ENCODE assay signal across 13 cellular contexts in genomic region chr11:47305734-47306483, GRCh38. TPM values are rescaled to one million over a fixed set of nuclear protein-coding genes. Genes with fewer than 3 reads are reported as not detected.
DNase-seq lines count a peak whose midpoint lies in the region; ATAC-seq and TF ChIP-seq lines count a peak whose summit lies in the region.
"Had no signal": no experiment of that assay in that cellular context is flagged by ENCODE, and none has a peak within 500 bp of the region (broad histone marks: within the 10 kb centered on the region; RNA-seq: fewer than 3 reads in every experiment).

No MANE protein-coding gene starts in this region.

- dilution Hi-C loops in IMR-90 (cut with HindIII; ENCODE audit: low sequenced_read_pairs, unreplicated experiment): no loop called here

- no peak overlapping the region for H3K27ac ChIP-seq in IMR-90 (ENCODE audit: insufficient read depth, low read length)
- peak overlapping the region; percentile 94 for H3K27ac ChIP-seq in right cardiac atrium (ENCODE audit: low read length)
- peak overlapping the region; percentile 4 to 81 (median 53) for H3K27ac ChIP-seq in gastrocnemius medialis
- no peak overlapping the region for H3K27ac ChIP-seq in SJCRH30
- H3K27ac ChIP-seq in smooth muscle cell (ENCODE audit: low read depth): no peak overlapping the region
- H3K27ac ChIP-seq in trophoblast cell (ENCODE audit: low read depth, low read length): no peak overlapping the region
- no peak overlapping the region for H3K27ac ChIP-seq in OCI-LY7 (ENCODE audit: low read depth, low read length, poor library complexity, severe bottlenecking)
- H3K27ac ChIP-seq: SK-N-MC had no signal

- DNase-seq in IMR-90 (no peak), astrocyte of the hippocampus (ENCODE audit: low read depth, low spot score) (peak; percentile 42), right cardiac atrium (peak; percentile 59 to 86 (median 82)), gastrocnemius medialis (peak; percentile 70), SJCRH30 (no peak), smooth muscle cell (lab: John Stamatoyannopoulos, UW; ENCODE audit: unreplicated experiment) (no peak), trophoblast cell (no peak), OCI-LY7 (ENCODE audit: low spot score) (no peak)
- DNase-seq: activated CD4-positive, alpha-beta T cell treated with anti-CD3 and anti-CD28 coated beads for 1 hour; Kasumi-1 had no signal

- H2BK120ac ChIP-seq in IMR-90 (ENCODE audit: low read depth, low read length) (no peak overlapping the region), trophoblast cell (ENCODE audit: insufficient read depth, low read length, poor library complexity) (no peak overlapping the region)

- no peak overlapping the region for H2BK15ac ChIP-seq in IMR-90 (ENCODE audit: low read depth, low read length)

- H3K9ac ChIP-seq in IMR-90 (ENCODE audit: low read depth, low read length) (no peak overlapping the region), smooth muscle cell (ENCODE audit: low read depth) (no peak overlapping the region), trophoblast cell (ENCODE audit: low read length) (no peak overlapping the region)

- H3K27me3 ChIP-seq in IMR-90 (ENCODE audit: control insufficient read depth, insufficient read depth, low read length) (no peaks in the 10 kb centered on the region), right cardiac atrium (ENCODE audit: control insufficient read depth, insufficient read depth) (no peaks in the 10 kb centered on the region), gastrocnemius medialis (no peaks in the 10 kb centered on the region), SJCRH30 (no peaks in the 10 kb centered on the region), smooth muscle cell (ENCODE audit: low read depth) (no peaks in the 10 kb centered on the region), trophoblast cell (ENCODE audit: insufficient read depth, low read length) (no peaks in the 10 kb centered on the region)

- H2AK9ac ChIP-seq in IMR-90 (replicated peaks; ENCODE audit: low read depth, low read length, poor library complexity): no peak overlapping the region

- no peak overlapping the region for H4K5ac ChIP-seq in IMR-90 (ENCODE audit: low read depth, low read length)

- H2AK5ac ChIP-seq in IMR-90 (ENCODE audit: low read depth, low read length): no peak overlapping the region
- no peak overlapping the region for H2AK5ac ChIP-seq in trophoblast cell (ENCODE audit: low read length)

- H4K8ac ChIP-seq in IMR-90 (ENCODE audit: low read depth in 2 of 2, low read length in 2 of 2) (no peak overlapping the region), trophoblast cell (ENCODE audit: low read depth, low read length) (no peak overlapping the region)

- H3K36me3 ChIP-seq in IMR-90 (ENCODE audit: control insufficient read depth, insufficient read depth, low read length) (peaks cover 32% of the 10 kb centered on the region), gastrocnemius medialis (peaks cover 4 to 70% of the 10 kb centered on the region in 2 donors), SJCRH30 (peaks cover 78% of the 10 kb centered on the region), smooth muscle cell (ENCODE audit: low read depth) (peaks cover 32% of the 10 kb centered on the region), trophoblast cell (ENCODE audit: control insufficient read depth in 1 of 2, insufficient read depth in 2 of 2, low read length in 2 of 2) (peaks cover 26 to 32% of the 10 kb centered on the region in 2 experiments), OCI-LY7 (ENCODE audit: insufficient read depth, low read length) (peaks cover 96% of the 10 kb centered on the region)

- in situ Hi-C loops in IMR-90 (cut with MboI; ENCODE audit: low sequenced_read_pairs): no loop called here
- in situ Hi-C loops in gastrocnemius medialis (cut with MboI; ENCODE audit: low sequenced_read_pairs in 4 of 4): no loop called here

- CTCF ChIA-PET in IMR-90 (lab: Yijun Ruan, JAX): interaction anchor here (0.6 kb wide), 1 partner anchor 12 kb away, joined by 5 read pairs; no protein-coding TSS in a partner anchor
- CTCF ChIA-PET in OCI-LY7 (lab: Charles Lee; ENCODE audit: unreplicated experiment): no interaction called here

- no peaks in the 10 kb centered on the region for H3K9me2 ChIP-seq in OCI-LY7 (ENCODE audit: insufficient read depth, low read length)

- TF ChIP-seq POLR2A in IMR-90 (IDR thresholded peaks at IDR 0.05; ENCODE audit: low read depth, low read length) (no peak), gastrocnemius medialis (IDR thresholded peaks at IDR 0.05) (no peak)

- H4K12ac ChIP-seq in trophoblast cell (ENCODE audit: low read depth, low read length): no peak overlapping the region

- H3K4me3 ChIP-seq in IMR-90 (ENCODE audit: insufficient read depth, low read depth, low read length) (no peak overlapping the region), right cardiac atrium (ENCODE audit: low read length) (no peak overlapping the region), gastrocnemius medialis (no peak overlapping the region), SJCRH30 (no peak overlapping the region), smooth muscle cell (no peak overlapping the region), trophoblast cell (ENCODE audit: low read depth, low read length) (no peak overlapping the region), OCI-LY7 (ENCODE audit: low read depth, low read length, poor library complexity, severe bottlenecking) (no peak overlapping the region)
- H3K4me3 ChIP-seq: SK-N-MC had no signal

- BruUV-seq in IMR-90 (replicated peaks; lab: Mats Ljungman, UMichigan): no TSS peak
- no TSS peak for BruUV-seq in OCI-LY7 (replicated peaks; lab: Mats Ljungman, UMichigan)

- H4K91ac ChIP-seq in IMR-90 (ENCODE audit: insufficient read depth, low read depth, low read length) (no peak overlapping the region), trophoblast cell (ENCODE audit: low read depth, low read length) (no peak overlapping the region)

- H3K9me1 ChIP-seq in IMR-90 (ENCODE audit: insufficient read depth, low read length): peaks cover 13% of the 10 kb centered on the region; the same call in 1 of the 2 replicates

- H4K20me1 ChIP-seq in IMR-90 (ENCODE audit: insufficient read depth, low read length) (no peaks in the 10 kb centered on the region), smooth muscle cell (ENCODE audit: low read depth) (peaks cover 11% of the 10 kb centered on the region), OCI-LY7 (ENCODE audit: insufficient read depth, low read length) (no peaks in the 10 kb centered on the region)

- H2BK5ac ChIP-seq in IMR-90 (ENCODE audit: low read depth, low read length, poor library complexity, severe bottlenecking): no peak overlapping the region
- no peak overlapping the region for H2BK5ac ChIP-seq in trophoblast cell (ENCODE audit: low read depth, low read length, poor library complexity)

- no peak overlapping the region for H3K14ac ChIP-seq in IMR-90 (replicated peaks; ENCODE audit: low read depth, low read length)
- H3K14ac ChIP-seq in trophoblast cell (ENCODE audit: low read length): no peak overlapping the region

- no peaks in the 10 kb centered on the region for H3K79me2 ChIP-seq in smooth muscle cell (ENCODE audit: low read depth)
- H3K79me2 ChIP-seq in trophoblast cell (ENCODE audit: control insufficient read depth, insufficient read depth, low read length, poor library complexity): no peaks in the 10 kb centered on the region
- H3K79me2 ChIP-seq in OCI-LY7 (ENCODE audit: insufficient read depth, low read depth, low read length): 0 out of 2 replicates have a peak, but pooled peaks cover 4% of the 10 kb centered on the region

- no peak overlapping the region for H3K4ac ChIP-seq in IMR-90 (ENCODE audit: low read depth, low read length)
- H3K4ac ChIP-seq in trophoblast cell (ENCODE audit: low read depth, low read length): no peak overlapping the region

- no peak for TF ChIP-seq CTCF in IMR-90 (conservative IDR thresholded peaks at IDR 0.05; ENCODE audit: low read depth, low read length)
- TF ChIP-seq CTCF in gastrocnemius medialis (IDR thresholded peaks at IDR 0.05 in 4 of 5, conservative IDR thresholded peaks at IDR 0.05 in 1 of 5): no peak
- no peak for TF ChIP-seq CTCF in smooth muscle cell (IDR thresholded peaks at IDR 0.05; ENCODE audit: borderline replicate concordance, insufficient read depth, poor library complexity, severe bottlenecking)
- no peak for TF ChIP-seq CTCF in OCI-LY7 (conservative IDR thresholded peaks at IDR 0.05; ENCODE audit: low read length)

- H3K4me2 ChIP-seq in IMR-90 (ENCODE audit: low read depth, low read length) (no peak overlapping the region), smooth muscle cell (no peak overlapping the region), trophoblast cell (ENCODE audit: low read length) (no peak overlapping the region), OCI-LY7 (ENCODE audit: low read length) (no peak overlapping the region)

- ATAC-seq in IMR-90 (ENCODE audit: low read depth): peak; percentile 27
- peak; percentile 92 to 96 for ATAC-seq in right cardiac atrium
- peak; percentile 92 to 98 for ATAC-seq in gastrocnemius medialis

- H3K23ac ChIP-seq in IMR-90 (ENCODE audit: low read depth, low read length): no peak overlapping the region
- no peak overlapping the region for H3K23ac ChIP-seq in trophoblast cell (ENCODE audit: low read length)

- H3K18ac ChIP-seq in IMR-90 (ENCODE audit: low read depth, low read length): no peak overlapping the region
- no peak overlapping the region for H3K18ac ChIP-seq in trophoblast cell (ENCODE audit: low read length)

- intact Hi-C loops in IMR-90 (cut with micrococcal nuclease) (loop anchor here (5.0 kb wide), 1 partner anchor 34 kb away; the partner anchor contains the start of gene MADD), right cardiac atrium (cut with DNase I) (no loop called here), gastrocnemius medialis (cut with DNase I; ENCODE audit: low total_unique reads) (no loop called here), OCI-LY7 (cut with micrococcal nuclease; ENCODE audit: unreplicated experiment) (no loop called here)

- 90% methylated on average over 2 of the region's 3 CpGs; no CpG with 5 or more reads in 1 of the 2 experiments for WGBS in IMR-90 (ENCODE audit: extremely low coverage in 2 of 2, insufficient read length in 1 of 2), 2 experiments
- WGBS in right cardiac atrium: 70% methylated on average over 3 of the region's 3 CpGs
- 96% methylated on average over 3 of the region's 3 CpGs for WGBS in smooth muscle cell (ENCODE audit: low lambda C conversion rate)
- WGBS in trophoblast cell (ENCODE audit: extremely low coverage, insufficient coverage, insufficient read length): no CpG with 5 or more reads among the region's 3 CpGs

- POLR2A ChIA-PET in IMR-90 (lab: Charles Lee; ENCODE audit: unreplicated experiment): no interaction called here
- POLR2A ChIA-PET in OCI-LY7 (lab: Charles Lee): interaction anchor here (0.6 to 1.5 kb wide), 4 partner anchors 15 to 627 kb away, joined by 5 to 9 read pairs (median 6); no protein-coding TSS in a partner anchor

- no peaks in the 10 kb centered on the region for H3K9me3 ChIP-seq in IMR-90 (ENCODE audit: control insufficient read depth, insufficient read depth, low read length)
- no peaks in the 10 kb centered on the region for H3K9me3 ChIP-seq in right cardiac atrium (ENCODE audit: control insufficient read depth, low read length)
- no peaks in the 10 kb centered on the region for H3K9me3 ChIP-seq in gastrocnemius medialis
- H3K9me3 ChIP-seq in SJCRH30 (replicated peaks): peaks cover 10% of the 10 kb centered on the region
- H3K9me3 ChIP-seq in smooth muscle cell (replicated peaks; ENCODE audit: low read depth): no peaks in the 10 kb centered on the region
- no peaks in the 10 kb centered on the region for H3K9me3 ChIP-seq in trophoblast cell (ENCODE audit: insufficient read depth, low read depth, low read length)
- H3K9me3 ChIP-seq in OCI-LY7 (ENCODE audit: low read length): peaks cover 14% of the 10 kb centered on the region

- no peak overlapping the region for H2BK20ac ChIP-seq in IMR-90 (ENCODE audit: low read depth, low read length)

- H3K4me1 ChIP-seq in IMR-90 (ENCODE audit: control insufficient read depth, insufficient read depth, low read length): no peaks in the 10 kb centered on the region
- peaks cover 13% of the 10 kb centered on the region for H3K4me1 ChIP-seq in right cardiac atrium (ENCODE audit: control insufficient read depth, insufficient read depth, low read length)
- H3K4me1 ChIP-seq in gastrocnemius medialis: peaks cover 18% of the 10 kb centered on the region in 2 donors
- H3K4me1 ChIP-seq in SJCRH30: no peaks in the 10 kb centered on the region
- no peaks in the 10 kb centered on the region for H3K4me1 ChIP-seq in smooth muscle cell (ENCODE audit: low read depth)
- H3K4me1 ChIP-seq in trophoblast cell (ENCODE audit: control insufficient read depth in 1 of 2, insufficient read depth in 2 of 2, low read length in 2 of 2): no peaks in the 10 kb centered on the region
- H3K4me1 ChIP-seq in OCI-LY7 (ENCODE audit: insufficient read depth, low read length, poor library complexity, severe bottlenecking): no peaks in the 10 kb centered on the region

- H2AFZ ChIP-seq in IMR-90 (replicated peaks; ENCODE audit: low read length, poor library complexity) (no peak overlapping the region), smooth muscle cell (ENCODE audit: low read depth) (no peak overlapping the region), trophoblast cell (ENCODE audit: insufficient read depth, low read length, poor library complexity) (no peak overlapping the region), OCI-LY7 (ENCODE audit: low read length) (no peak overlapping the region)

- H3K56ac ChIP-seq in IMR-90 (ENCODE audit: extremely low read depth, insufficient read depth, low read length): no peak overlapping the region

- no peak overlapping the region for H2BK12ac ChIP-seq in trophoblast cell (ENCODE audit: low read length)

- no peaks in the 10 kb centered on the region for H3F3A ChIP-seq in smooth muscle cell (ENCODE audit: low read depth)

- H3K79me1 ChIP-seq in IMR-90 (ENCODE audit: low read depth in 1 of 2, low read length in 2 of 2): peaks cover 0 to 12% of the 10 kb centered on the region in 2 experiments; a peak in 2 of 4 replicates
- H3K79me1 ChIP-seq in trophoblast cell (ENCODE audit: low read length): no peaks in the 10 kb centered on the region

- no peak for TF ChIP-seq RAD21 in IMR-90 (IDR thresholded peaks at IDR 0.05; ENCODE audit: low read length)

RNA-seq across cellular contexts. Expression of gene MADD, which starts 36.0 kb away (rescaled TPM):
- 11.1 and 13.3 TPM in 2 replicates for total RNA-seq in IMR-90 (2012; rRNA removed)
- polyA plus RNA-seq in IMR-90 (2012; rRNA removed): 16.4 and 17.3 TPM in 2 replicates
- 11.8 and 13.6 TPM in 2 replicates for polyA plus RNA-seq in IMR-90 (2012; cell fraction: cytosol; rRNA removed)
- polyA plus RNA-seq in IMR-90 (2012; cell fraction: nucleus; rRNA removed; ENCODE audit: low replicate concordance): 45.5 and 53.1 TPM in 2 replicates
- 10 to 100 TPM; 42.2 to 73.7 (median 54.7) TPM for total RNA-seq in right cardiac atrium
- 27.9 TPM for polyA plus RNA-seq in right cardiac atrium
- total RNA-seq in gastrocnemius medialis: 10 to 100 TPM; 39.4 to 47.9 (median 41.6) TPM
- 28.8 and 29.0 TPM in 2 replicates for total RNA-seq in SJCRH30 (2014; rRNA removed; shearing (Covaris generic))
- 24.2 and 27.7 TPM in 2 replicates for total RNA-seq in smooth muscle cell
- polyA plus RNA-seq in smooth muscle cell: 13.1 and 15.0 TPM in 2 replicates
- 16.4 and 17.0 TPM in 2 replicates for polyA plus RNA-seq in trophoblast cell (2013)
- 32.1 and 36.6 TPM in 2 replicates for total RNA-seq in OCI-LY7 (2014; rRNA removed; shearing (Covaris generic))
- total RNA-seq in OCI-LY7 (2022): 47.8 and 48.8 TPM in 2 replicates

RNA-seq across cellular contexts. Expression of gene MYBPC3, which starts 46.6 kb away (rescaled TPM):
- not detected in 2 replicates for total RNA-seq in IMR-90 (2012; rRNA removed)
- not detected in 2 replicates for polyA plus RNA-seq in IMR-90 (2012; rRNA removed)
- polyA plus RNA-seq in IMR-90 (2012; cell fraction: cytosol; rRNA removed): not detected in 2 replicates
- polyA plus RNA-seq in IMR-90 (2012; cell fraction: nucleus; rRNA removed; ENCODE audit: low replicate concordance): not detected in 2 replicates
- 1,000 to 10,000 TPM in 3 of 4 donors, 100 to 1,000 TPM in 1; 953 to 1,924 (median 1,412) TPM for total RNA-seq in right cardiac atrium
- 1,009 TPM for polyA plus RNA-seq in right cardiac atrium
- total RNA-seq in gastrocnemius medialis: under 1 TPM in 1 of 4 donors, not detected in 3; 0.07 TPM
- not detected in 2 replicates for total RNA-seq in SJCRH30 (2014; rRNA removed; shearing (Covaris generic))
- total RNA-seq in smooth muscle cell: not detected in 2 replicates
- polyA plus RNA-seq in smooth muscle cell: 0.03 and 0.25 TPM in 2 replicates
- 0.01 TPM in 2 replicates for polyA plus RNA-seq in trophoblast cell (2013)
- total RNA-seq in OCI-LY7 (2014; rRNA removed; shearing (Covaris generic)): 0.10 and 0.25 TPM in 2 replicates
- 0.18 and 0.29 TPM in 2 replicates for total RNA-seq in OCI-LY7 (2022)
- total RNA-seq: dermis microvascular lymphatic vessel endothelial cell, glomerular endothelial cell had no signal

RNA-seq across cellular contexts. Expression of gene NR1H3, which starts 48.1 kb away (rescaled TPM):
- total RNA-seq in IMR-90 (2012; rRNA removed): 9.1 and 9.7 TPM in 2 replicates
- 13.6 and 19.0 TPM in 2 replicates for polyA plus RNA-seq in IMR-90 (2012; rRNA removed)
- polyA plus RNA-seq in IMR-90 (2012; cell fraction: cytosol; rRNA removed): 9.7 and 15.4 TPM in 2 replicates
- 48.0 and 62.0 TPM in 2 replicates for polyA plus RNA-seq in IMR-90 (2012; cell fraction: nucleus; rRNA removed; ENCODE audit: low replicate concordance)
- 10 to 100 TPM; 22.9 to 42.2 (median 34.2) TPM for total RNA-seq in right cardiac atrium
- 29.5 TPM for polyA plus RNA-seq in right cardiac atrium
- 10 to 100 TPM in 3 of 4 donors, 1 to 10 TPM in 1; 7.9 to 16.3 (median 12.1) TPM for total RNA-seq in gastrocnemius medialis
- total RNA-seq in SJCRH30 (2014; rRNA removed; shearing (Covaris generic)): 4.1 and 6.2 TPM in 2 replicates
- 8.1 and 8.4 TPM in 2 replicates for total RNA-seq in smooth muscle cell
- 13.7 and 19.2 TPM in 2 replicates for polyA plus RNA-seq in smooth muscle cell
- polyA plus RNA-seq in trophoblast cell (2013): 14.6 and 14.7 TPM in 2 replicates
- total RNA-seq in OCI-LY7 (2014; rRNA removed; shearing (Covaris generic)): 6.2 and 7.7 TPM in 2 replicates
- 14.4 and 14.7 TPM in 2 replicates for total RNA-seq in OCI-LY7 (2022)

RNA-seq across cellular contexts. Expression of gene ACP2, which starts 57.3 kb away (rescaled TPM):
- total RNA-seq in IMR-90 (2012; rRNA removed) (10.3 and 17.7 TPM in 2 replicates), right cardiac atrium (10 to 100 TPM; 21.7 to 25.9 (median 25.5) TPM), gastrocnemius medialis (10 to 100 TPM; 12.4 to 36.2 (median 27.9) TPM), smooth muscle cell (31.4 and 62.4 TPM in 2 replicates), OCI-LY7 (2022) (24.2 and 26.5 TPM in 2 replicates)
- polyA plus RNA-seq in IMR-90 (2012; rRNA removed) (23.6 and 24.8 TPM in 2 replicates), right cardiac atrium (24.7 TPM), smooth muscle cell (25.0 and 26.3 TPM in 2 replicates)
- polyA plus RNA-seq in IMR-90 (2012; cell fraction: cytosol; rRNA removed): 17.6 and 27.9 TPM in 2 replicates
- polyA plus RNA-seq in IMR-90 (2012; cell fraction: nucleus; rRNA removed; ENCODE audit: low replicate concordance): 44.8 and 66.4 TPM in 2 replicates
- 26.2 and 29.6 TPM in 2 replicates for total RNA-seq in SJCRH30 (2014; rRNA removed; shearing (Covaris generic))
- 21.9 and 23.1 TPM in 2 replicates for polyA plus RNA-seq in trophoblast cell (2013)
- 24.5 TPM in 2 replicates for total RNA-seq in OCI-LY7 (2014; rRNA removed; shearing (Covaris generic))

Comparison
In these comparisons a context has a peak if more than half of its experiments do, and no peak if none do; other contexts are left out.
1. ATAC-seq: peak in every context shown above with its lines; median percentile 95 in gastrocnemius medialis; 94 in right cardiac atrium; 27 in IMR-90.
2. DNase-seq: peak in astrocyte of the hippocampus (single experiment), right cardiac atrium (3 of 3) and gastrocnemius medialis (2 of 2); none in IMR-90 (single experiment), SJCRH30 (0 of 2), smooth muscle cell (single experiment), trophoblast cell (0 of 2) and OCI-LY7 (single experiment).
3. H3K27ac ChIP-seq: peak in right cardiac atrium (single experiment) and gastrocnemius medialis (4 of 4); none in IMR-90 (single experiment), SJCRH30 (single experiment), smooth muscle cell (single experiment), trophoblast cell (single experiment) and OCI-LY7 (single experiment).
4. RNA of gene MYBPC3, which starts 46.6 kb away (total RNA-seq): 953 to 1,924 TPM in right cardiac atrium; 0.10 to 0.29 TPM in OCI-LY7, 0.07 TPM in gastrocnemius medialis, not detected in IMR-90, not detected in SJCRH30 and not detected in smooth muscle cell; every median in the first group is over 100 times any median in the second.